Comparison of ENCODE assay signal across 1 cellular context in genomic region chr12:104350211-104350908, GRCh38.
TF ChIP-seq lines count a peak whose summit lies in the region.

No MANE protein-coding gene starts in this region.

TF ChIP-seq in HCT116, 20 proteins besides CTCF, POLR2A, EP300 and RAD21:
- TF ChIP-seq ZNF274 (IDR thresholded peaks at IDR 0.05; ENCODE audit: low read depth, low read length): no peak
- peak; percentile 16; the same call in 1 of the 2 replicates for TF ChIP-seq POLR2AphosphoS5 (IDR thresholded peaks at IDR 0.05; ENCODE audit: low read depth, low read length)
